20 cellular contexts compared by ENCODE assay signal in the genomic region with DNA sequence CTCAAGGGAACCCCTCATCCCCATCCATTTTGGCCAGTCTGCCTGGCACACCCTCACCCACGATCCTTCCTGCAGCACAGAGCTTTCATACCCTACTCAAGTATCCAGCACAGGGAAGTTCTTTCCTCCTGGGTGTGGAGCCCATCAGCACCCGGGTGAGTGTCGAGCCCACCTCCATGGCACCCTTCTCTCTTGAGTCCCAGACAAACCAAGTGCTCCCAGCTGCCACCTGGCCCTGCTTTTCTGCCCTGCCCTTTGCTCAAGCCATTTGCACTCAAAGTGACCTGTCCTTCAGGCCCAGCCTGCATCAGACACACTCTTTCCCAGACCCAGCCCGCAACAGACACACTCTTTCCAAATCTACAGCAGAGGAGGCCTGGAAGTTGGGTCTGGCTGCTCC.
DNase-seq lines count a peak whose midpoint lies in the region; ATAC-seq and TF ChIP-seq lines count a peak whose summit lies in the region.
"Had no signal": no experiment of that assay in that cellular context is flagged by ENCODE, and none has a peak within 500 bp of the region (broad histone marks: within the 10 kb centered on the region; RNA-seq: fewer than 3 reads in every experiment).

No MANE protein-coding gene starts in this region.

- ATAC-seq in heart right ventricle (no peak), HG03460 (IDR thresholded peaks at IDR 0.05; ENCODE audit: unreplicated experiment) (no peak)
- ATAC-seq: stimulated activated memory B cell treated with anti-CD40 and anti-IgM and Interleukin-4, amounts not matched to agents 10 μg/mL and 1 μg/mL and 100 μg/mL, for 72 hours had no signal

- TF ChIP-seq POLR2A in spleen (IDR thresholded peaks at IDR 0.05), result no peak

- H3K9me3 ChIP-seq in right atrium auricular region (no peaks in the 10 kb centered on the region), heart right ventricle (peaks cover 0 to 8% (median 0%) of the 10 kb centered on the region in 11 donors), spleen (peaks cover 0 to 28% (median 13%) of the 10 kb centered on the region in 8 donors)
- H3K9me3 ChIP-seq: colonic mucosa, psoas muscle, uterus had no signal

- peak; percentile 51 for DNase-seq in right atrium auricular region (ENCODE audit: low spot score)
- DNase-seq in heart right ventricle, result no peak
- peak; percentile 26 for DNase-seq in islet precursor cell
- peak; percentile 22 for DNase-seq in spleen
- DNase-seq in GM03348 (ENCODE audit: low spot score), result no peak
- no peak for DNase-seq in NCI-H2107 treated with DMSO at 0.1 percent for 48 hours (lab: John Stamatoyannopoulos, UW; ENCODE audit: unreplicated experiment)
- DNase-seq: activated CD4-positive, alpha-beta T cell treated with anti-CD3 and anti-CD28 coated beads, Interleukin-2, amount 50 U/mL, for 4 hours; activated naive CD4-positive, alpha-beta T cell treated with anti-CD3 and anti-CD28 coated beads, Interleukin-2, amount 10 ng/mL, durations not matched to agents 7 days and 5 days; colonic mucosa; DMS 273 treated with DMSO at 0.1 percent for 48 hours; effector CD8-positive, alpha-beta T cell; EL; NCI-H2107; NCI-H446; psoas muscle; T-helper 1 cell had no signal

- H3K27me3 ChIP-seq in right atrium auricular region, result no peaks in the 10 kb centered on the region
- no peaks in the 10 kb centered on the region for H3K27me3 ChIP-seq in heart right ventricle
- peaks cover 0 to 16% (median 0%) of the 10 kb centered on the region in 7 donors for H3K27me3 ChIP-seq in spleen (replicated peaks in 1 of 7)
- H3K27me3 ChIP-seq: colonic mucosa, uterus had no signal

- intact Hi-C loops in heart right ventricle (cut with DNase I) (no loop called here), spleen (cut with DNase I; ENCODE audit: low total_unique reads) (no loop called here)

- H3K4me1 ChIP-seq in right atrium auricular region, result peaks cover 0 to 15% of the 10 kb centered on the region in 2 donors
- H3K4me1 ChIP-seq in heart right ventricle, result peaks cover 0 to 5% (median 0%) of the 10 kb centered on the region in 9 donors
- peaks cover 0 to 6% (median 0%) of the 10 kb centered on the region in 6 donors for H3K4me1 ChIP-seq in spleen
- H3K4me1 ChIP-seq: psoas muscle, uterus had no signal

- no peaks in the 10 kb centered on the region for H3K36me3 ChIP-seq in right atrium auricular region
- no peaks in the 10 kb centered on the region for H3K36me3 ChIP-seq in heart right ventricle
- no peaks in the 10 kb centered on the region for H3K36me3 ChIP-seq in spleen
- H3K36me3 ChIP-seq: colonic mucosa, uterus had no signal

- no peak overlapping the region for H3K4me3 ChIP-seq in right atrium auricular region
- no peak overlapping the region for H3K4me3 ChIP-seq in heart right ventricle
- no peak overlapping the region for H3K4me3 ChIP-seq in spleen
- H3K4me3 ChIP-seq: colonic mucosa, psoas muscle, uterus had no signal

- H3K27ac ChIP-seq in right atrium auricular region (no peak overlapping the region), heart right ventricle (no peak overlapping the region), spleen (no peak overlapping the region)
- H3K27ac ChIP-seq: colonic mucosa, psoas muscle, RWPE1, uterus had no signal

- no peak for TF ChIP-seq CTCF in right atrium auricular region (IDR thresholded peaks at IDR 0.05)
- TF ChIP-seq CTCF in heart right ventricle (IDR thresholded peaks at IDR 0.05), result no peak
- no peak for TF ChIP-seq CTCF in spleen (IDR thresholded peaks at IDR 0.05 in 8 of 11, conservative IDR thresholded peaks at IDR 0.05 in 3 of 11)

- 95 to 97% methylated on average over 4 of the region's 4 CpGs for WGBS in heart right ventricle, 2 donors
- WGBS in spleen, 5 donors, result 85 to 96% (median 90%) methylated on average over 4 of the region's 4 CpGs

Comparison
In these comparisons a context has a peak if more than half of its experiments do, and no peak if none do; other contexts are left out.
1. DNase-seq: peak in right atrium auricular region (single experiment), islet precursor cell (single experiment) and spleen (single experiment); none in heart right ventricle (0 of 2), GM03348 (single experiment) and NCI-H2107 treated with DMSO at 0.1 percent for 48 hours (single experiment).